37 cellular contexts compared by ENCODE assay signal in the genomic region with DNA sequence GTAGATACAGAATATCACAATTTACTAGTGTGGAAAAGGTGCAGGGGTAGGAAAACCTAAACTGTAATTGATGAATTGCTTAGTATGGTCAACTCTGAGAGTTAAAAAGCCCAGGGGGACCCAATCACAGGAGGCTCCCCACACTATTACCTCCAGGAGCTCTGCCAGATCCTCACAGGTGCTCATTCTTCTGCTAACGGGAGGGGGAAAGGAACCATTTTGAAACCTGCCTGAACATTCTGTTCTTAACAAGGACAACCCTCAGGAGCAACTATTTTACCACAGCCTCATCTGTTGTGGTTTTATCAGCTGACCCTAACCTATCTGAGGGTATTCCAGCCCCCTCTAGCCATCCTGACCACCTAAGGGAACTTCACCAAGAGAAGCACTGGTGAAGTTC. TPM values are rescaled to one million over a fixed set of nuclear protein-coding genes. Genes with fewer than 3 reads are reported as not detected.
"Had no signal": no experiment of that assay in that cellular context is flagged by ENCODE, and none has a peak within 500 bp of the region (broad histone marks: within the 10 kb centered on the region; RNA-seq: fewer than 3 reads in every experiment).

No MANE protein-coding gene starts in this region.

- H3K27ac Mint-ChIP-seq: activated CD8-positive, alpha-beta T cell treated with anti-CD3 and anti-CD28 coated beads for 36 hours; activated naive CD4-positive, alpha-beta T cell treated with anti-CD3 and anti-CD28 coated beads, Interleukin-2, amount 10 ng/mL, durations not matched to agents 7 days and 5 days; activated naive CD8-positive, alpha-beta T cell treated with anti-CD3 and anti-CD28 coated beads, Interleukin-2, amount 10 ng/mL, durations not matched to agents 7 days and 5 days; activated T-helper 1 cell treated with anti-CD3 and anti-CD28 coated beads, Interleukin-12 subunit alpha, Interleukin-12 subunit beta, Interleukin-2, Interleukin-4 antibody, amounts not matched to agents 30 ng/mL and 10 ng/mL and 1 ng/mL, durations not matched to agents 14 hours and 24 hours and 36 hours; brain had no signal

- H3K36me3 ChIP-seq: ascending aorta, breast epithelium, cardiac muscle cell, colonic mucosa, esophagus squamous epithelium, gastroesophageal sphincter, heart right ventricle had no signal

- FAIRE-seq: endometrium, endothelial cell of umbilical vein had no signal

- H3K4me3 Mint-ChIP-seq: activated CD8-positive, alpha-beta T cell treated with anti-CD3 and anti-CD28 coated beads for 36 hours; activated naive CD4-positive, alpha-beta T cell treated with anti-CD3 and anti-CD28 coated beads, Interleukin-2, amount 10 ng/mL, durations not matched to agents 7 days and 5 days; activated naive CD8-positive, alpha-beta T cell treated with anti-CD3 and anti-CD28 coated beads, Interleukin-2, amount 10 ng/mL, durations not matched to agents 7 days and 5 days; activated T-helper 1 cell treated with anti-CD3 and anti-CD28 coated beads, Interleukin-12 subunit alpha, Interleukin-12 subunit beta, Interleukin-2, Interleukin-4 antibody, amounts not matched to agents 30 ng/mL and 10 ng/mL and 1 ng/mL, durations not matched to agents 14 hours and 24 hours and 36 hours; brain had no signal

- H3K27me3 Mint-ChIP-seq: activated naive CD4-positive, alpha-beta T cell treated with anti-CD3 and anti-CD28 coated beads, Interleukin-2, amount 10 ng/mL, durations not matched to agents 7 days and 5 days had no signal

- H3K27ac ChIP-seq: ascending aorta, breast epithelium, cardiac muscle cell, colonic mucosa, epithelial cell of prostate, esophagus squamous epithelium, gastroesophageal sphincter, heart right ventricle had no signal

- H3K4me1 ChIP-seq: ascending aorta, breast epithelium, colonic mucosa, gastroesophageal sphincter had no signal

- H3K4me3 ChIP-seq: ascending aorta, breast epithelium, cardiac muscle cell, colonic mucosa, esophagus squamous epithelium, gastroesophageal sphincter, heart right ventricle had no signal

- H3K9me3 Mint-ChIP-seq: activated CD8-positive, alpha-beta T cell treated with anti-CD3 and anti-CD28 coated beads for 36 hours; activated naive CD4-positive, alpha-beta T cell treated with anti-CD3 and anti-CD28 coated beads, Interleukin-2, amount 10 ng/mL, durations not matched to agents 7 days and 5 days; activated naive CD4-positive, alpha-beta T cell treated with anti-CD3 and anti-CD28 coated beads, Interleukin-2, amount 50 U/mL, for 72 hours had no signal

- H3K9me3 ChIP-seq: ascending aorta, breast epithelium, colonic mucosa, esophagus squamous epithelium, gastroesophageal sphincter had no signal

- H3K36me3 Mint-ChIP-seq: activated naive CD4-positive, alpha-beta T cell treated with anti-CD3 and anti-CD28 coated beads, Interleukin-2, amount 50 U/mL, for 72 hours; brain had no signal

- H3K27me3 ChIP-seq: ascending aorta, breast epithelium, cardiac muscle cell, colonic mucosa, esophagus squamous epithelium, gastroesophageal sphincter, heart right ventricle had no signal

- DNase-seq: activated CD4-positive, alpha-beta T cell treated with anti-CD3 and anti-CD28 coated beads for 4 hours; activated CD4-positive, alpha-beta T cell treated with anti-CD3 and anti-CD28 coated beads, Interleukin-2, amount 50 U/mL, for 1 hour; activated CD4-positive, alpha-beta T cell treated with anti-CD3 and anti-CD28 coated beads, Interleukin-2, amount 50 U/mL, for 48 hours; activated CD4-positive, CD25-positive, alpha-beta regulatory T cell; activated CD4-positive, CD25-positive, alpha-beta regulatory T cell treated with anti-CD3 and anti-CD28 coated beads, Interleukin-2, amount 50 U/mL, for 72 hours; activated CD8-positive, alpha-beta memory T cell treated with anti-CD3 and anti-CD28 coated beads for 24 hours; activated CD8-positive, alpha-beta T cell treated with anti-CD3 and anti-CD28 coated beads for 36 hours; activated gamma-delta T cell; activated naive CD4-positive, alpha-beta T cell; activated naive CD4-positive, alpha-beta T cell treated with anti-CD3 and anti-CD28 coated beads, Interleukin-2, amount 10 ng/mL, durations not matched to agents 7 days and 5 days; activated naive CD8-positive, alpha-beta T cell treated with anti-CD3 and anti-CD28 coated beads, Interleukin-2, amount 10 ng/mL, durations not matched to agents 7 days and 5 days; activated T-cell treated with anti-CD3 and anti-CD28 coated beads, Interleukin-2, amount 50 U/mL, for 1 hour; activated T-cell treated with anti-CD3 and anti-CD28 coated beads, Interleukin-2, amount 50 U/mL, for 48 hours; central memory CD4-positive, alpha-beta T cell; cerebellar nuclear complex; colonic mucosa; effector CD8-positive, alpha-beta T cell; esophagus squamous epithelium; foreskin melanocyte; heart right ventricle; T-helper 2 cell had no signal

- ATAC-seq: activated CD8-positive, alpha-beta T cell treated with anti-CD3 and anti-CD28 coated beads for 36 hours; activated naive CD4-positive, alpha-beta T cell treated with anti-CD3 and anti-CD28 coated beads, Interleukin-2, amount 50 U/mL, for 72 hours; gastroesophageal sphincter; heart right ventricle had no signal

RNA-seq across cellular contexts. Expression of gene FAM110D, which starts 28.2 kb away (rescaled TPM):
- total RNA-seq: activated CD8-positive, alpha-beta T cell treated with anti-CD3 and anti-CD28 coated beads for 36 hours; activated naive CD4-positive, alpha-beta T cell treated with anti-CD3 and anti-CD28 coated beads, Interleukin-2, amount 50 U/mL, for 72 hours; activated naive CD8-positive, alpha-beta T cell treated with anti-CD3 and anti-CD28 coated beads, Interleukin-2, amount 10 ng/mL, durations not matched to agents 7 days and 5 days; activated T-helper 1 cell treated with anti-CD3 and anti-CD28 coated beads, Interleukin-12 subunit alpha, Interleukin-12 subunit beta, Interleukin-2, Interleukin-4 antibody, amounts not matched to agents 30 ng/mL and 10 ng/mL and 1 ng/mL, durations not matched to agents 14 hours and 24 hours and 36 hours; fibroblast of lung; T-helper 1 cell treated with Interleukin-12 subunit alpha and Interleukin-12 subunit beta and Interleukin-4 antibody, amounts not matched to agents 30 ng/mL and 1 ng/mL, for 36 hours had no signal
- polyA plus RNA-seq: fibroblast of lung had no signal

RNA-seq across cellular contexts. Expression of gene C1orf232, which starts 38.1 kb away (rescaled TPM):
- total RNA-seq: activated CD8-positive, alpha-beta T cell treated with anti-CD3 and anti-CD28 coated beads for 36 hours; activated naive CD4-positive, alpha-beta T cell treated with anti-CD3 and anti-CD28 coated beads, Interleukin-2, amount 50 U/mL, for 72 hours; activated naive CD8-positive, alpha-beta T cell treated with anti-CD3 and anti-CD28 coated beads, Interleukin-2, amount 10 ng/mL, durations not matched to agents 7 days and 5 days; activated T-helper 1 cell treated with anti-CD3 and anti-CD28 coated beads, Interleukin-12 subunit alpha, Interleukin-12 subunit beta, Interleukin-2, Interleukin-4 antibody, amounts not matched to agents 30 ng/mL and 10 ng/mL and 1 ng/mL, durations not matched to agents 14 hours and 24 hours and 36 hours; ascending aorta; breast epithelium; cardiac muscle cell; colonic mucosa; dermis microvascular lymphatic vessel endothelial cell; endothelial cell of umbilical vein; esophagus squamous epithelium; fibroblast of lung; fibroblast of villous mesenchyme; gastroesophageal sphincter; glomerular endothelial cell; heart right ventricle; T-helper 1 cell treated with Interleukin-12 subunit alpha and Interleukin-12 subunit beta and Interleukin-4 antibody, amounts not matched to agents 30 ng/mL and 1 ng/mL, for 36 hours had no signal
- polyA plus RNA-seq: cardiac muscle cell, endothelial cell of umbilical vein, esophagus, fibroblast of lung, heart right ventricle had no signal

RNA-seq across cellular contexts. Expression of gene ZNF593OS, which starts 40.9 kb away (rescaled TPM):
- total RNA-seq: activated CD8-positive, alpha-beta T cell treated with anti-CD3 and anti-CD28 coated beads for 36 hours; activated naive CD4-positive, alpha-beta T cell treated with anti-CD3 and anti-CD28 coated beads, Interleukin-2, amount 50 U/mL, for 72 hours; activated naive CD8-positive, alpha-beta T cell treated with anti-CD3 and anti-CD28 coated beads, Interleukin-2, amount 10 ng/mL, durations not matched to agents 7 days and 5 days; activated T-helper 1 cell treated with anti-CD3 and anti-CD28 coated beads, Interleukin-12 subunit alpha, Interleukin-12 subunit beta, Interleukin-2, Interleukin-4 antibody, amounts not matched to agents 30 ng/mL and 10 ng/mL and 1 ng/mL, durations not matched to agents 14 hours and 24 hours and 36 hours; ascending aorta; breast epithelium; cardiac muscle cell; colonic mucosa; dermis microvascular lymphatic vessel endothelial cell; endothelial cell of umbilical vein; esophagus squamous epithelium; fibroblast of lung; fibroblast of villous mesenchyme; gastroesophageal sphincter; glomerular endothelial cell; heart right ventricle; T-helper 1 cell treated with Interleukin-12 subunit alpha and Interleukin-12 subunit beta and Interleukin-4 antibody, amounts not matched to agents 30 ng/mL and 1 ng/mL, for 36 hours had no signal
- polyA plus RNA-seq: endothelial cell of umbilical vein, fibroblast of lung had no signal
